ENCODE assay signal across 18 cellular contexts in the genomic region with DNA sequence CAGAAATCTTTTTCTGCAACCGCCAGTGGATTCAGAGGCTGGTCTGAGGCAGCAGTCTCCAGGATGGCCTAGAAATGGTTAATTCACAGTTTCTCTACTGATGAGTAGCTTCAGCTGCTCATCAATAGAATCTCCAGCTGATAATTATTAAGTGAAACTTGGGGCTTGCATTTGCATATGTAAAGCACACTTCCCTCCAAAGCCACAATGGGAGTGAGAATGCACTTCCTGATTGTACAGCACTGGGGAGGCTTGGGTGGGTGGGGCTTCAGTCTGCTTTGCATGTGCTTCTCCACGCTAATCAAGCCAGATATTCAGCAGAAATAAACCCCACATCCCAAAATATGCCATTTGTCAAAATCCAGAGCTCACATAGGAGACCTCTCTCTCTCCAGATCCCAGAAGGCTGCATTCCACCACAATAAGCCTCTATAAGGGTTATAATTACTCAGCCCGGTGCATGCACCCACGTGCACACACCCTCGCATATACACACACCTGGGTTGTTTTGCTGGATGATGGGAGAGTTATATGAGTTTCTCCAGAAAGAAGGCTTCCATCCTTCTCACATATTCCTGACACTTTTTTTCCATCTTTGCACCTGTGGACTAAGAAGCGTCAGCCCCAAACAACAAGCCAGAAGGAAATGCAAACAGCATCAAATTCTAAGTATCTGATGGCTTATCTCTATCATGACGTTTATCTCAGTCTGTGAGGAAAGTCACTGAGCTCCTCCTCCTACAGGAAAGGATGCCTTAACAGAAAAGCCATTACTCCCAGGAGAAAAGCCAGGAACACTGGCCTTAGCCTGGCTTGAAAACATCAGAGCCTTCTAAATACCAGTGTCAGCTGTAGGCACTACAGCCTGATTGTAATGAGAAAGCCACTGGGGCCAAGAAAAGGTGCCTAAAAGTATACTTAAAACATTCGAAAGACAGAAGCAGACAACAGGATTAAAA.
DNase-seq lines count a peak whose midpoint lies in the region; ATAC-seq and TF ChIP-seq lines count a peak whose summit lies in the region.
"Had no signal": no experiment of that assay in that cellular context is flagged by ENCODE, and none has a peak within 500 bp of the region (broad histone marks: within the 10 kb centered on the region; RNA-seq: fewer than 3 reads in every experiment).

No MANE protein-coding gene starts in this region.

- no peak overlapping the region for H3K56ac ChIP-seq in H9 (ENCODE audit: insufficient read length, low read depth, low read length)

- no peak overlapping the region for H3K27ac ChIP-seq in BLaER1 treated with 17β-estradiol and CSF1 and Interleukin-3, amounts not matched to agents 10 nM and 100 nM
- H3K27ac ChIP-seq in H9 (ENCODE audit: insufficient read length, low read depth, low read length): peak overlapping the region; percentile 11
- no peak overlapping the region for H3K27ac ChIP-seq in ovary
- H3K27ac ChIP-seq in testis: no peak overlapping the region
- H3K27ac ChIP-seq: cardiac muscle cell, WERI-Rb-1 had no signal

- peaks cover 12% of the 10 kb centered on the region for H3K79me1 ChIP-seq in H9 (ENCODE audit: insufficient read depth, low read depth, low read length, poor library complexity, severe bottlenecking)

- no peaks in the 10 kb centered on the region for H3K9me3 Mint-ChIP-seq in H9
- H3K9me3 Mint-ChIP-seq: nephron progenitor cell had no signal

- H3T11ph ChIP-seq in H9 (ENCODE audit: low read length): no peak overlapping the region

- no peak overlapping the region for H2BK5ac ChIP-seq in H9 (ENCODE audit: insufficient read length, low read length)

- TF ChIP-seq CTCF in H9 (conservative IDR thresholded peaks at IDR 0.05) (no peak), ovary (IDR thresholded peaks at IDR 0.05) (no peak), testis (IDR thresholded peaks at IDR 0.05) (no peak)

- peaks cover 0 to 26% (median 0%) of the 10 kb centered on the region in 11 experiments; a peak in 3 of 22 replicates for H3K36me3 ChIP-seq in BLaER1 treated with 17β-estradiol and CSF1 and Interleukin-3, amounts not matched to agents 10 nM and 100 nM
- H3K36me3 ChIP-seq in ovary (no peaks in the 10 kb centered on the region), testis (ENCODE audit: low read depth, missing control alignments) (no peaks in the 10 kb centered on the region)
- H3K36me3 ChIP-seq: cardiac muscle cell, WERI-Rb-1 had no signal

- no peak overlapping the region for H2BK12ac ChIP-seq in H9 (ENCODE audit: insufficient read length, low read depth, low read length)

- H3K79me2 ChIP-seq in H9 (ENCODE audit: insufficient read depth, low read length): peaks cover 11% of the 10 kb centered on the region; the same call in 1 of the 2 replicates

- H3K9me3 ChIP-seq in BLaER1 treated with 17β-estradiol and CSF1 and Interleukin-3, amounts not matched to agents 10 nM and 100 nM (replicated peaks in 1 of 11): peaks cover 0 to 4% (median 0%) of the 10 kb centered on the region in 11 experiments; a peak in 1 of 22 replicates
- H3K9me3 ChIP-seq in H9 (ENCODE audit: control insufficient read depth, low read depth, low read length): no peaks in the 10 kb centered on the region
- H3K9me3 ChIP-seq in ovary: no peaks in the 10 kb centered on the region
- no peaks in the 10 kb centered on the region for H3K9me3 ChIP-seq in testis

- H3K4me3 Mint-ChIP-seq in H9: peak overlapping the region in 1 of 2 experiments; percentile 67; a peak in 3 of 5 replicates
- H3K4me3 Mint-ChIP-seq: activated T-helper 1 cell treated with anti-CD3 and anti-CD28 coated beads, Interleukin-12 subunit alpha, Interleukin-12 subunit beta, Interleukin-2, Interleukin-4 antibody, amounts not matched to agents 30 ng/mL and 10 ng/mL and 1 ng/mL, durations not matched to agents 14 hours and 24 hours and 36 hours; effector memory CD8-positive, alpha-beta T cell; nephron progenitor cell had no signal

- H3K4me2 ChIP-seq in BLaER1 treated with 17β-estradiol and CSF1 and Interleukin-3, amounts not matched to agents 10 nM and 100 nM: peak overlapping the region; percentile 2 to 56 (median 35); a peak in 17 of 22 replicates
- peak overlapping the region; percentile 24 for H3K4me2 ChIP-seq in H9 (ENCODE audit: insufficient read depth, insufficient read length, low read length)

- no peak overlapping the region for H3K4ac ChIP-seq in H9 (ENCODE audit: low read depth, low read length)

- peak; percentile 85 for ATAC-seq in left colon
- ATAC-seq: effector memory CD8-positive, alpha-beta T cell had no signal

- no peak overlapping the region for H2AK5ac ChIP-seq in H9 (ENCODE audit: insufficient read length, low read length)

- no peak overlapping the region for H2AFZ ChIP-seq in H9 (ENCODE audit: low read length)

- H3K4me1 Mint-ChIP-seq in H9: peaks cover 43 to 61% of the 10 kb centered on the region in 2 experiments

- no peak overlapping the region for H4K5ac ChIP-seq in H9 (ENCODE audit: insufficient read length, low read depth, low read length)

- peaks cover 0 to 3% (median 0%) of the 10 kb centered on the region in 3 experiments; a peak in 1 of 7 replicates for H3K36me3 Mint-ChIP-seq in H9 (ENCODE audit: insufficient read depth in 1 of 3, low read depth in 3 of 3)

- H4K20me1 ChIP-seq in BLaER1 treated with 17β-estradiol and CSF1 and Interleukin-3, amounts not matched to agents 10 nM and 100 nM: peaks cover 0 to 80% (median 43%) of the 10 kb centered on the region in 11 experiments; a peak in 14 of 22 replicates
- no peaks in the 10 kb centered on the region for H4K20me1 ChIP-seq in H9 (ENCODE audit: control insufficient read depth, insufficient read depth, insufficient read length)

- intact Hi-C loops in left colon (cut with DNase I, micrococcal nuclease): no loop called here
- intact Hi-C loops in ovary (cut with DNase I): no loop called here
- intact Hi-C loops in testis (cut with DNase I; ENCODE audit: low total_unique reads): no loop called here

- no peak overlapping the region for H3K9ac ChIP-seq in BLaER1 treated with 17β-estradiol and CSF1 and Interleukin-3, amounts not matched to agents 10 nM and 100 nM
- no peak overlapping the region for H3K9ac ChIP-seq in H9 (ENCODE audit: extremely low read depth, insufficient read length, low read length)

- no CpG with 5 or more reads among the region's 8 CpGs for WGBS in H9 (ENCODE audit: extremely low coverage, insufficient read length, low lambda C conversion rate)
- 50 to 58% (median 53%) methylated on average over 8 of the region's 8 CpGs for WGBS in ovary, 3 donors
- 64 to 75% methylated on average over 8 of the region's 8 CpGs for WGBS in testis, 2 donors

- no peak overlapping the region for H2BK20ac ChIP-seq in H9 (ENCODE audit: low read depth, low read length, poor library complexity, severe bottlenecking)

- no peak overlapping the region for H3K18ac ChIP-seq in H9 (ENCODE audit: insufficient read length, low read depth, low read length)

- H3K23me2 ChIP-seq in H9 (ENCODE audit: insufficient read length, low read depth, low read length, poor library complexity, severe bottlenecking): no peaks in the 10 kb centered on the region

- no peak overlapping the region for H3K4me3 ChIP-seq in BLaER1 treated with 17β-estradiol and CSF1 and Interleukin-3, amounts not matched to agents 10 nM and 100 nM
- H3K4me3 ChIP-seq in ovary: no peak overlapping the region
- H3K4me3 ChIP-seq in testis: no peak overlapping the region
- H3K4me3 ChIP-seq: cardiac muscle cell had no signal

- TF ChIP-seq POLR2A in ovary (IDR thresholded peaks at IDR 0.05): no peak
- TF ChIP-seq POLR2A in testis (IDR thresholded peaks at IDR 0.05): no peak

- H3K4me1 ChIP-seq in BLaER1 treated with 17β-estradiol and CSF1 and Interleukin-3, amounts not matched to agents 10 nM and 100 nM: peaks cover 15 to 59% (median 47%) of the 10 kb centered on the region in 10 experiments
- H3K4me1 ChIP-seq in H9 (ENCODE audit: insufficient read depth, low read length) (peaks cover 17% of the 10 kb centered on the region; the same call in 1 of the 2 replicates), ovary (ENCODE audit: insufficient read depth) (peaks cover 2% of the 10 kb centered on the region), testis (no peaks in the 10 kb centered on the region)

- H3K23ac ChIP-seq in H9 (ENCODE audit: insufficient read length, low read depth, low read length): no peak overlapping the region

- no peak overlapping the region for H2BK15ac ChIP-seq in H9 (ENCODE audit: low read depth, low read length)

- peak overlapping the region; percentile 24 to 93 (median 93); a peak in 6 of 7 replicates for H3K27ac Mint-ChIP-seq in H9
- H3K27ac Mint-ChIP-seq: activated T-helper 1 cell treated with anti-CD3 and anti-CD28 coated beads, Interleukin-12 subunit alpha, Interleukin-12 subunit beta, Interleukin-2, Interleukin-4 antibody, amounts not matched to agents 30 ng/mL and 10 ng/mL and 1 ng/mL, durations not matched to agents 14 hours and 24 hours and 36 hours; effector memory CD8-positive, alpha-beta T cell; nephron progenitor cell had no signal

- no peak for DNase-seq in H9
- peak; percentile 20 for DNase-seq in SK-N-DZ (ENCODE audit: low spot score)
- peak in 1 of 2 donors; percentile 27 for DNase-seq in left colon
- DNase-seq in ovary: no peak
- DNase-seq in AML-193 (lab: John Stamatoyannopoulos, UW): no peak
- DNase-seq in testis: no peak
- DNase-seq in NCI-H748 treated with DMSO at 0.1 percent for 48 hours (lab: John Stamatoyannopoulos, UW): no peak
- DNase-seq: activated CD8-positive, alpha-beta memory T cell treated with anti-CD3 and anti-CD28 coated beads for 24 hours; effector memory CD8-positive, alpha-beta T cell; GDM1; KG1; mammary epithelial cell; nephron progenitor cell; NK-92 treated with Interleukin-12 subunit alpha and Interleukin-12 subunit beta, amount 100 ng/mL, for 24 hours; WERI-Rb-1 had no signal

- H4K91ac ChIP-seq in H9 (ENCODE audit: insufficient read length, low read depth, low read length): no peak overlapping the region

- no peaks in the 10 kb centered on the region for H3K27me3 Mint-ChIP-seq in H9 (ENCODE audit: low read depth)
- H3K27me3 Mint-ChIP-seq: effector memory CD8-positive, alpha-beta T cell had no signal

- no peak for TF ChIP-seq EP300 in ovary (IDR thresholded peaks at IDR 0.05)

- H3K27me3 ChIP-seq in BLaER1 treated with 17β-estradiol and CSF1 and Interleukin-3, amounts not matched to agents 10 nM and 100 nM: no peaks in the 10 kb centered on the region
- no peaks in the 10 kb centered on the region for H3K27me3 ChIP-seq in H9 (ENCODE audit: insufficient read depth, low read length)
- H3K27me3 ChIP-seq in ovary: no peaks in the 10 kb centered on the region
- no peaks in the 10 kb centered on the region for H3K27me3 ChIP-seq in testis
- H3K27me3 ChIP-seq: cardiac muscle cell had no signal

- no peak overlapping the region for H2BK120ac ChIP-seq in H9 (ENCODE audit: low read depth, low read length, poor library complexity, severe bottlenecking)

- no peak overlapping the region for H3K14ac ChIP-seq in H9 (ENCODE audit: insufficient read depth, low read length)

- H4K8ac ChIP-seq in H9 (replicated peaks; ENCODE audit: insufficient read length, low read depth, low read length): no peak overlapping the region
